8 cellular contexts compared by ENCODE assay signal in the genomic region with DNA sequence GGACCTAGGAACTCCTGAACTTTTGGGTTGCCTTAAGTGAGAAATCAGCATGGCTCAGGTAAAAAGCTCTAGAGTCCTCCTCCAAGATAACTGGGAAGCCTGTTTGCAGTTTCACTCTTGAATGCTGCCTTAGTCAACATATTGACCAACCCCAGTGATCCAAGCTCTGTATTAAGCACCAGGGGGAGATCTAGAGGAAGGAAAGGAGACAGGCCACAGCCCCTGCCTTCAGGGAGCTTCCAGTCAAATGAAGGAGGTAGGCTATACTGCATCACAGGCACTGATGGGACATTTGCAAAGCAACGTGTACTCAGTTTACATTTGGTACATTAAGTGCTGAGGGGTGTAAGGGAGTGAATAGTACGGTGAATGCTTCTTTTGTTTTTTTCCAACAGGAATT. TPM values are rescaled to one million over a fixed set of nuclear protein-coding genes. Genes with fewer than 3 reads are reported as not detected.
DNase-seq lines count a peak whose midpoint lies in the region; ATAC-seq and TF ChIP-seq lines count a peak whose summit lies in the region.

No MANE protein-coding gene starts in this region.

- no peak for TF ChIP-seq CTCF in stomach (IDR thresholded peaks at IDR 0.05)

- POLR2A ChIA-PET in activated CD8-positive, alpha-beta T cell treated with anti-CD3 and anti-CD28 coated beads, Interleukin-2, amount 10 ng/mL, durations not matched to agents 7 days and 5 days (lab: Charles Lee), result interaction anchor here (0.8 to 4.5 kb wide), 9 partner anchors 9 to 143 kb away, joined by 3 to 57 read pairs (median 11); partner anchors contain the start of genes ESPL1 and ITGB7

- H3K9me3 Mint-ChIP-seq in T-helper 2 cell treated with Interferon-gamma antibody and Interleukin-4, amounts not matched to agents 5 μg/mL and 100 μg/mL, for 36 hours, result no peaks in the 10 kb centered on the region
- no peaks in the 10 kb centered on the region for H3K9me3 Mint-ChIP-seq in activated CD8-positive, alpha-beta T cell treated with anti-CD3 and anti-CD28 coated beads, Interleukin-2, amount 10 ng/mL, durations not matched to agents 7 days and 5 days (ENCODE audit: insufficient read depth)

- intact Hi-C loops in stomach (cut with DNase I; ENCODE audit: low total_unique reads), result no loop called here

- peak overlapping the region; percentile 89 for H3K27ac Mint-ChIP-seq in T-helper 2 cell treated with Interferon-gamma antibody and Interleukin-4, amounts not matched to agents 5 μg/mL and 100 μg/mL, for 36 hours
- peak overlapping the region; percentile 90 for H3K27ac Mint-ChIP-seq in activated CD8-positive, alpha-beta T cell treated with anti-CD3 and anti-CD28 coated beads, Interleukin-2, amount 10 ng/mL, durations not matched to agents 7 days and 5 days

- H3K36me3 ChIP-seq in iPS-15b (ENCODE audit: control insufficient read depth, insufficient read depth, low read length), result peaks cover 15% of the 10 kb centered on the region
- H3K36me3 ChIP-seq in stomach, result peaks cover 38 to 54% (median 52%) of the 10 kb centered on the region in 4 donors

- peaks cover 38% of the 10 kb centered on the region for H3K4me1 Mint-ChIP-seq in T-helper 2 cell treated with Interferon-gamma antibody and Interleukin-4, amounts not matched to agents 5 μg/mL and 100 μg/mL, for 36 hours (ENCODE audit: low read depth)
- peaks cover 51% of the 10 kb centered on the region for H3K4me1 Mint-ChIP-seq in activated CD8-positive, alpha-beta T cell treated with anti-CD3 and anti-CD28 coated beads, Interleukin-2, amount 10 ng/mL, durations not matched to agents 7 days and 5 days (ENCODE audit: low read depth)

- DNase-seq in T-helper 2 cell treated with Interferon-gamma antibody and Interleukin-4, amounts not matched to agents 5 μg/mL and 100 μg/mL, for 36 hours (ENCODE audit: low spot score), result no peak
- DNase-seq in T-helper 2 cell (no peak), stomach (no peak), DMS114 treated with DMSO at 0.1 percent for 48 hours (lab: John Stamatoyannopoulos, UW; ENCODE audit: unreplicated experiment) (no peak), DMS 273 treated with DMSO at 0.1 percent for 48 hours (lab: John Stamatoyannopoulos, UW) (no peak)
- DNase-seq in activated CD8-positive, alpha-beta T cell treated with anti-CD3 and anti-CD28 coated beads, Interleukin-2, amount 10 ng/mL, durations not matched to agents 7 days and 5 days, result no peak

- peak overlapping the region; percentile 88 for H3K4me3 Mint-ChIP-seq in T-helper 2 cell treated with Interferon-gamma antibody and Interleukin-4, amounts not matched to agents 5 μg/mL and 100 μg/mL, for 36 hours
- peak overlapping the region; percentile 86 for H3K4me3 Mint-ChIP-seq in activated CD8-positive, alpha-beta T cell treated with anti-CD3 and anti-CD28 coated beads, Interleukin-2, amount 10 ng/mL, durations not matched to agents 7 days and 5 days

- no peak for TF ChIP-seq POLR2A in stomach (IDR thresholded peaks at IDR 0.05)

- no peak for ATAC-seq in activated CD8-positive, alpha-beta T cell treated with anti-CD3 and anti-CD28 coated beads, Interleukin-2, amount 10 ng/mL, durations not matched to agents 7 days and 5 days
- no peak for ATAC-seq in GM18861 (IDR thresholded peaks at IDR 0.05; ENCODE audit: unreplicated experiment)

- peak overlapping the region; percentile 90 for H3K4me3 ChIP-seq in iPS-15b (ENCODE audit: low read depth, low read length)
- H3K4me3 ChIP-seq in stomach, result peak overlapping the region; percentile 70 to 90 (median 84)

- CTCF ChIA-PET in activated CD8-positive, alpha-beta T cell treated with anti-CD3 and anti-CD28 coated beads, Interleukin-2, amount 10 ng/mL, durations not matched to agents 7 days and 5 days (lab: Charles Lee), result interaction anchor here (0.7 to 4.8 kb wide), 11 partner anchors 9 to 170 kb away, joined by 3 to 38 read pairs (median 11); partner anchors contain the start of genes AAAS, ESPL1 and SOAT2

- peak overlapping the region in 4 of 5 donors; percentile 94 to 96 (median 95) for H3K27ac ChIP-seq in stomach

- peaks cover 46% of the 10 kb centered on the region for H3K36me3 Mint-ChIP-seq in T-helper 2 cell treated with Interferon-gamma antibody and Interleukin-4, amounts not matched to agents 5 μg/mL and 100 μg/mL, for 36 hours (ENCODE audit: low read depth)
- H3K36me3 Mint-ChIP-seq in activated CD8-positive, alpha-beta T cell treated with anti-CD3 and anti-CD28 coated beads, Interleukin-2, amount 10 ng/mL, durations not matched to agents 7 days and 5 days (ENCODE audit: low read depth), result peaks cover 47% of the 10 kb centered on the region

- WGBS in stomach, 5 donors, result 62 to 79% (median 63%) methylated on average over 2 of the region's 2 CpGs

- H3K27me3 Mint-ChIP-seq in T-helper 2 cell treated with Interferon-gamma antibody and Interleukin-4, amounts not matched to agents 5 μg/mL and 100 μg/mL, for 36 hours (ENCODE audit: low read depth), result no peaks in the 10 kb centered on the region
- H3K27me3 Mint-ChIP-seq in activated CD8-positive, alpha-beta T cell treated with anti-CD3 and anti-CD28 coated beads, Interleukin-2, amount 10 ng/mL, durations not matched to agents 7 days and 5 days (ENCODE audit: low read depth), result no peaks in the 10 kb centered on the region

- no peak for TF ChIP-seq EP300 in stomach (IDR thresholded peaks at IDR 0.05)

- H3K4me1 ChIP-seq in iPS-15b (ENCODE audit: control insufficient read depth, insufficient read depth, low read length) (peaks cover 3% of the 10 kb centered on the region), stomach (peaks cover 27 to 58% (median 41%) of the 10 kb centered on the region in 4 donors)

- H3K9me3 ChIP-seq in iPS-15b (ENCODE audit: control insufficient read depth, insufficient read depth, low read length), result no peaks in the 10 kb centered on the region
- H3K9me3 ChIP-seq in stomach, result no peaks in the 10 kb centered on the region

- no peak overlapping the region for H3K9ac ChIP-seq in iPS-15b (ENCODE audit: low read depth, low read length)

- peaks cover 29% of the 10 kb centered on the region for H3K27me3 ChIP-seq in iPS-15b (ENCODE audit: control insufficient read depth, insufficient read depth, low read length)
- H3K27me3 ChIP-seq in stomach, result no peaks in the 10 kb centered on the region

RNA-seq across cellular contexts. Expression of gene CSAD, which starts 1.2 kb away (rescaled TPM):
- total RNA-seq in activated CD8-positive, alpha-beta T cell treated with anti-CD3 and anti-CD28 coated beads, Interleukin-2, amount 10 ng/mL, durations not matched to agents 7 days and 5 days, result 10 to 100 TPM; 15.7 to 17.0 TPM
- total RNA-seq in stomach, result 100 to 1,000 TPM in 2 of 5 donors, 10 to 100 TPM in 3; 30.3 to 334 (median 38.9) TPM
- 10 to 100 TPM in 1 of 3 donors, 1 to 10 TPM in 2; 4.6 to 52.6 (median 5.7) TPM for polyA plus RNA-seq in stomach

RNA-seq across cellular contexts. Expression of gene ZNF740, which starts 1.4 kb away (rescaled TPM):
- total RNA-seq in activated CD8-positive, alpha-beta T cell treated with anti-CD3 and anti-CD28 coated beads, Interleukin-2, amount 10 ng/mL, durations not matched to agents 7 days and 5 days, result 10 to 100 TPM; 28.2 to 31.4 TPM
- 10 to 100 TPM in 3 of 5 donors, 1 to 10 TPM in 2; 4.1 to 37.5 (median 10.3) TPM for total RNA-seq in stomach
- 1 to 10 TPM; 4.0 to 4.9 (median 4.1) TPM for polyA plus RNA-seq in stomach

RNA-seq across cellular contexts. Expression of gene ITGB7, which starts 25.1 kb away (rescaled TPM):
- 100 to 1,000 TPM; 500 to 503 TPM for total RNA-seq in activated CD8-positive, alpha-beta T cell treated with anti-CD3 and anti-CD28 coated beads, Interleukin-2, amount 10 ng/mL, durations not matched to agents 7 days and 5 days
- total RNA-seq in stomach, result 10 to 100 TPM in 1 of 5 donors, 1 to 10 TPM in 2, not detected in 2; 4.6 to 29.5 (median 5.7) TPM
- polyA plus RNA-seq in stomach, result 1 to 10 TPM in 2 of 3 donors, under 1 TPM in 1; 0.56 to 3.8 (median 1.7) TPM

RNA-seq across cellular contexts. Expression of gene RARG, which starts 50.1 kb away (rescaled TPM):
- 10 to 100 TPM; 44.1 to 45.9 TPM for total RNA-seq in activated CD8-positive, alpha-beta T cell treated with anti-CD3 and anti-CD28 coated beads, Interleukin-2, amount 10 ng/mL, durations not matched to agents 7 days and 5 days
- 10 to 100 TPM in 2 of 5 donors, 1 to 10 TPM in 3; 2.0 to 26.5 (median 9.5) TPM for total RNA-seq in stomach
- polyA plus RNA-seq in stomach, result 10 to 100 TPM in 1 of 3 donors, 1 to 10 TPM in 2; 4.9 to 37.7 (median 9.6) TPM

Comparison
In these comparisons a context has a peak if more than half of its experiments do, and no peak if none do; other contexts are left out.
1. RNA of gene ITGB7, which starts 25.1 kb away (total RNA-seq): 500 to 503 TPM in activated CD8-positive, alpha-beta T cell treated with anti-CD3 and anti-CD28 coated beads, Interleukin-2, amount 10 ng/mL, durations not matched to agents 7 days and 5 days; 4.6 to 29.5 TPM in stomach; every median in the first group is over 10 times any median in the second.